In genomic region chr22:32206774-32207758, GRCh38 we compare ENCODE assay signal across 9 cellular contexts. TPM values are rescaled to one million over a fixed set of nuclear protein-coding genes. Genes with fewer than 3 reads are reported as not detected.
A peak's percentile ranks its signal among the peaks of the same experiment; 100 is the strongest.
DNase-seq lines count a peak whose midpoint lies in the region; ATAC-seq and TF ChIP-seq lines count a peak whose summit lies in the region.
"Had no signal": no experiment of that assay in that cellular context is flagged by ENCODE, and none has a peak within 500 bp of the region (broad histone marks: within the 10 kb centered on the region; RNA-seq: fewer than 3 reads in every experiment).

No MANE protein-coding gene starts in this region.

- H3K27ac ChIP-seq in CD4-positive, alpha-beta T cell (ENCODE audit: low read depth, low read length) = no peak overlapping the region
- H3K27ac ChIP-seq in H9 (ENCODE audit: insufficient read length, low read depth, low read length) (no peak overlapping the region), breast epithelium (no peak overlapping the region), mesenchymal stem cell (ENCODE audit: low read length, poor library complexity, severe bottlenecking) (no peak overlapping the region)

- H2BK120ac ChIP-seq in H9 (ENCODE audit: low read depth, low read length, poor library complexity, severe bottlenecking) (no peak overlapping the region), mesenchymal stem cell (ENCODE audit: low read depth, low read length) (no peak overlapping the region)

- no peak overlapping the region for H3K4me2 ChIP-seq in H9 (ENCODE audit: insufficient read depth, insufficient read length, low read length)
- H3K4me2 ChIP-seq in mesenchymal stem cell (ENCODE audit: low read length, poor library complexity, severe bottlenecking) = no peak overlapping the region

- H3K14ac ChIP-seq in H9 (ENCODE audit: insufficient read depth, low read length) (no peak overlapping the region), mesenchymal stem cell (ENCODE audit: low read length in 2 of 2) (no peak overlapping the region)

- H4K91ac ChIP-seq in H9 (ENCODE audit: insufficient read length, low read depth, low read length) (no peak overlapping the region), mesenchymal stem cell (ENCODE audit: low read length) (no peak overlapping the region)

- no peak overlapping the region for H2AFZ ChIP-seq in H9 (ENCODE audit: low read length)
- no peak overlapping the region for H2AFZ ChIP-seq in mesenchymal stem cell (ENCODE audit: low read depth, low read length)

- intact Hi-C loops in CD4-positive, alpha-beta T cell (cut with DNase I, micrococcal nuclease) = loop anchor here (2.0 to 5.0 kb wide), 3 partner anchors 104 to 545 kb away; partner anchors contain the start of gene PISD (in 1 of the 2)
- intact Hi-C loops in breast epithelium (cut with DNase I; ENCODE audit: low total_unique reads) = no loop called here

- peak; percentile 66 for TF ChIP-seq CTCF in CD4-positive, alpha-beta T cell (IDR thresholded peaks at IDR 0.05)
- peak; percentile 70 for TF ChIP-seq CTCF in H9 (conservative IDR thresholded peaks at IDR 0.05)
- peak in 2 of 3 donors; percentile 22 to 26 for TF ChIP-seq CTCF in breast epithelium (IDR thresholded peaks at IDR 0.05)

- no peak for TF ChIP-seq POLR2A in breast epithelium (IDR thresholded peaks at IDR 0.05)

- H4K5ac ChIP-seq in H9 (ENCODE audit: insufficient read length, low read depth, low read length) = no peak overlapping the region

- H3K4me1 Mint-ChIP-seq in CD4-positive, alpha-beta T cell (ENCODE audit: low read depth) = peaks cover 35% of the 10 kb centered on the region
- peaks cover 16 to 41% of the 10 kb centered on the region in 2 experiments for H3K4me1 Mint-ChIP-seq in H9

- peaks cover 9% of the 10 kb centered on the region for H3K27me3 ChIP-seq in CD4-positive, alpha-beta T cell (ENCODE audit: control insufficient read depth, insufficient read depth, low read length)
- peaks cover 8% of the 10 kb centered on the region; the same call in 1 of the 2 replicates for H3K27me3 ChIP-seq in H9 (ENCODE audit: insufficient read depth, low read length)
- H3K27me3 ChIP-seq in breast epithelium = peaks cover 0 to 36% of the 10 kb centered on the region in 2 donors
- H3K27me3 ChIP-seq in mesenchymal stem cell (ENCODE audit: control insufficient read depth in 1 of 2, insufficient read depth in 1 of 2, low read length in 2 of 2) = peaks cover 25 to 38% of the 10 kb centered on the region in 2 experiments

- no peak overlapping the region for H4K8ac ChIP-seq in H9 (replicated peaks; ENCODE audit: insufficient read length, low read depth, low read length)
- H4K8ac ChIP-seq in mesenchymal stem cell (ENCODE audit: low read length) = no peak overlapping the region

- CTCF ChIA-PET in CD4-positive, alpha-beta T cell (lab: Charles Lee) = no interaction called here

- no peak overlapping the region for H3K27ac Mint-ChIP-seq in CD4-positive, alpha-beta T cell
- no peak overlapping the region; a peak in 2 of 7 replicates for H3K27ac Mint-ChIP-seq in H9
- H3K27ac Mint-ChIP-seq: IgD-negative memory B cell had no signal

- H3K36me3 Mint-ChIP-seq in CD4-positive, alpha-beta T cell (ENCODE audit: low read depth) = no peaks in the 10 kb centered on the region
- no peaks in the 10 kb centered on the region; a peak in 1 of 7 replicates for H3K36me3 Mint-ChIP-seq in H9 (ENCODE audit: insufficient read depth in 1 of 3, low read depth in 3 of 3)
- H3K36me3 Mint-ChIP-seq: IgD-negative memory B cell had no signal

- no peaks in the 10 kb centered on the region for H4K20me1 ChIP-seq in H9 (ENCODE audit: control insufficient read depth, insufficient read depth, insufficient read length)

- no peaks in the 10 kb centered on the region for H3K79me2 ChIP-seq in H9 (ENCODE audit: insufficient read depth, low read length)

- H2BK15ac ChIP-seq in H9 (ENCODE audit: low read depth, low read length) (no peak overlapping the region; the same call in 1 of the 2 replicates), mesenchymal stem cell (ENCODE audit: low read depth, poor library complexity, severe bottlenecking) (no peak overlapping the region)

- peaks cover 13% of the 10 kb centered on the region for H3K23me2 ChIP-seq in H9 (ENCODE audit: insufficient read length, low read depth, low read length, poor library complexity, severe bottlenecking)

- H3K4ac ChIP-seq in H9 (ENCODE audit: low read depth, low read length) = no peak overlapping the region
- no peak overlapping the region for H3K4ac ChIP-seq in mesenchymal stem cell (ENCODE audit: low read depth in 1 of 2, low read length in 2 of 2)

- no peak for ATAC-seq in CD4-positive, alpha-beta T cell (ENCODE audit: poor library complexity)
- ATAC-seq in HG03521 (IDR thresholded peaks at IDR 0.05; ENCODE audit: unreplicated experiment) (no peak), HG02642 (IDR thresholded peaks at IDR 0.05; ENCODE audit: poor library complexity, unreplicated experiment) (no peak), GM18907 (IDR thresholded peaks at IDR 0.05; ENCODE audit: unreplicated experiment) (no peak)

- no peaks in the 10 kb centered on the region for H3K36me3 ChIP-seq in breast epithelium
- H3K36me3 ChIP-seq in mesenchymal stem cell (ENCODE audit: control insufficient read depth in 1 of 2, insufficient read depth in 2 of 2, low read depth in 1 of 2, low read length in 2 of 2) = no peaks in the 10 kb centered on the region

- no peaks in the 10 kb centered on the region; the same call in 1 of the 2 replicates for H3K4me1 ChIP-seq in H9 (ENCODE audit: insufficient read depth, low read length)
- peaks cover 0 to 2% of the 10 kb centered on the region in 2 donors for H3K4me1 ChIP-seq in breast epithelium
- H3K4me1 ChIP-seq in mesenchymal stem cell (ENCODE audit: control insufficient read depth, insufficient read depth, low read depth, low read length) = peaks cover 25% of the 10 kb centered on the region

- H2BK5ac ChIP-seq in H9 (ENCODE audit: insufficient read length, low read length) (no peak overlapping the region), mesenchymal stem cell (ENCODE audit: low read depth, low read length, poor library complexity, severe bottlenecking) (no peak overlapping the region)

- H2AK5ac ChIP-seq in H9 (ENCODE audit: insufficient read length, low read length) (no peak overlapping the region), mesenchymal stem cell (ENCODE audit: low read length, severe bottlenecking) (no peak overlapping the region)

- no peaks in the 10 kb centered on the region for H3K9me3 Mint-ChIP-seq in CD4-positive, alpha-beta T cell
- H3K9me3 Mint-ChIP-seq in H9 = no peaks in the 10 kb centered on the region
- H3K9me3 Mint-ChIP-seq: IgD-negative memory B cell had no signal

- H3K23ac ChIP-seq in H9 (ENCODE audit: insufficient read length, low read depth, low read length) (no peak overlapping the region), mesenchymal stem cell (ENCODE audit: low read length in 2 of 2) (no peak overlapping the region)

- peak in 4 of 10 experiments; percentile 20 to 46 (median 37) for DNase-seq in CD4-positive, alpha-beta T cell
- peak; percentile 87 for DNase-seq in H9
- peak; percentile 47 for DNase-seq in RKO (ENCODE audit: low spot score)
- no peak for DNase-seq in breast epithelium (ENCODE audit: low spot score in 2 of 2)
- DNase-seq in mesenchymal stem cell = peak; percentile 5

- no peak overlapping the region for H3K56ac ChIP-seq in H9 (ENCODE audit: insufficient read length, low read depth, low read length)

- no peak overlapping the region for H2BK12ac ChIP-seq in H9 (ENCODE audit: insufficient read length, low read depth, low read length)
- H2BK12ac ChIP-seq in mesenchymal stem cell (ENCODE audit: low read length in 2 of 2) = no peak overlapping the region

- peaks cover 37% of the 10 kb centered on the region for H3K27me3 Mint-ChIP-seq in CD4-positive, alpha-beta T cell
- peaks cover 74% of the 10 kb centered on the region for H3K27me3 Mint-ChIP-seq in H9 (ENCODE audit: low read depth)

- POLR2A ChIA-PET in CD4-positive, alpha-beta T cell (lab: Charles Lee) = no interaction called here

- H3K9ac ChIP-seq in H9 (ENCODE audit: extremely low read depth, insufficient read length, low read length) (no peak overlapping the region), mesenchymal stem cell (ENCODE audit: low read length) (no peak overlapping the region)

- H3T11ph ChIP-seq in H9 (ENCODE audit: low read length) = no peak overlapping the region

- no peak overlapping the region for H3K18ac ChIP-seq in H9 (ENCODE audit: insufficient read length, low read depth, low read length)
- no peak overlapping the region for H3K18ac ChIP-seq in mesenchymal stem cell (ENCODE audit: low read depth in 1 of 2, low read length in 2 of 2)

- WGBS in H9 (ENCODE audit: extremely low coverage, insufficient read length, low lambda C conversion rate) = no CpG with 5 or more reads among the region's 22 CpGs
- 64% methylated on average over 17 of the region's 22 CpGs for WGBS in mesenchymal stem cell

- no peaks in the 10 kb centered on the region for H3K79me1 ChIP-seq in H9 (ENCODE audit: insufficient read depth, low read depth, low read length, poor library complexity, severe bottlenecking)
- no peaks in the 10 kb centered on the region for H3K79me1 ChIP-seq in mesenchymal stem cell (replicated peaks; ENCODE audit: low read length, poor library complexity, severe bottlenecking)

- peak overlapping the region; percentile 49 for H3K4me3 Mint-ChIP-seq in CD4-positive, alpha-beta T cell
- H3K4me3 Mint-ChIP-seq in H9 = no peak overlapping the region; a peak in 1 of 5 replicates

- H3K4me3 ChIP-seq in breast epithelium (no peak overlapping the region), mesenchymal stem cell (ENCODE audit: insufficient read depth in 1 of 2, low read depth in 1 of 2, low read length in 2 of 2) (no peak overlapping the region)

- H2BK20ac ChIP-seq in H9 (ENCODE audit: low read depth, low read length, poor library complexity, severe bottlenecking) = no peak overlapping the region

- H3K9me3 ChIP-seq in CD4-positive, alpha-beta T cell (ENCODE audit: control insufficient read depth, low read length) = no peaks in the 10 kb centered on the region
- H3K9me3 ChIP-seq in H9 (ENCODE audit: control insufficient read depth, low read depth, low read length) (no peaks in the 10 kb centered on the region), breast epithelium (no peaks in the 10 kb centered on the region), mesenchymal stem cell (ENCODE audit: control insufficient read depth, low read length) (no peaks in the 10 kb centered on the region)

RNA-seq across cellular contexts. Expression of gene RFPL2, which starts 2.2 kb away (rescaled TPM):
- under 1 TPM; 0.30 to 0.47 TPM for total RNA-seq in CD4-positive, alpha-beta T cell
- total RNA-seq in H9 (2021) = not detected in 2 replicates
- under 1 TPM in 1 of 3 donors, not detected in 2; 0.29 TPM for total RNA-seq in breast epithelium
- polyA plus RNA-seq in mesenchymal stem cell (2013, experiment 1 of 2) = not detected
- not detected for polyA plus RNA-seq in mesenchymal stem cell (2013, experiment 2 of 2)
- polyA plus RNA-seq: IgD-negative memory B cell had no signal

RNA-seq across cellular contexts. Expression of gene C22orf42, which starts 48.0 kb away (rescaled TPM):
- not detected for total RNA-seq in CD4-positive, alpha-beta T cell
- total RNA-seq in H9 (2021) (not detected in 2 replicates), breast epithelium (not detected)
- not detected for polyA plus RNA-seq in mesenchymal stem cell (2013, experiment 1 of 2)
- polyA plus RNA-seq in mesenchymal stem cell (2013, experiment 2 of 2) = not detected
- polyA plus RNA-seq: IgD-negative memory B cell had no signal

RNA-seq across cellular contexts. Expression of gene SLC5A4, which starts 48.1 kb away (rescaled TPM):
- total RNA-seq in CD4-positive, alpha-beta T cell = not detected
- total RNA-seq in H9 (2021) (not detected in 2 replicates), breast epithelium (1 to 10 TPM in 1 of 3 donors, under 1 TPM in 1, not detected in 1; 0.16 to 1.3 TPM)
- not detected for polyA plus RNA-seq in mesenchymal stem cell (2013, experiment 1 of 2)
- polyA plus RNA-seq in mesenchymal stem cell (2013, experiment 2 of 2) = not detected
- polyA plus RNA-seq: IgD-negative memory B cell had no signal

Comparison
In these comparisons a context has a peak if more than half of its experiments do, and no peak if none do; other contexts are left out.
1. DNase-seq: peak in H9 (single experiment), RKO (single experiment) and mesenchymal stem cell (single experiment); none in breast epithelium (0 of 2).
2. Peak in every context shown above with its lines, with median percentiles within 50 percentile points of each other: CTCF ChIP-seq.